8 cellular contexts compared by ENCODE assay signal in the genomic region with DNA sequence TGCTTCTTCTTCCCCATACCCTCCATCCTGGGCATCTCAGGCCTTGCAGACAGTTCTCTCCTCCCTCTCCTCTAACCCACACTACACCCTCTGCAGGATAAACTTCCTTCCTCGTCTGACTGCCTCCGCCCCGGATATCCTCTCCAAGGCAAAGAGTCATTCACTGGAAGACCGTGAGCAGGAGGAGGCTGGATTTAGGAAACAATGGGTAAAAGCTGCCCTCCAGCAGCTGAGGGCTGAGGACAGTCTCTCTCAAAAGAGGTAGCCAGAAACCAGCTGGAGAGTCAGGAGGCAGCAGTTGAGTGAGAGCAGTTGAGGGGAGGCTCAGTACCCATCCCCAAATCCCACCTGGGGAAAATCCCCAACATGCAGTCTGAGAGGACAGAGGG. TPM values are rescaled to one million over a fixed set of nuclear protein-coding genes. Genes with fewer than 3 reads are reported as not detected.
DNase-seq lines count a peak whose midpoint lies in the region; ATAC-seq and TF ChIP-seq lines count a peak whose summit lies in the region.

No MANE protein-coding gene starts in this region.

- no peak for TF ChIP-seq CTCF in 22Rv1 (IDR thresholded peaks at IDR 0.05)
- no peak for TF ChIP-seq CTCF in GM06990 (IDR thresholded peaks at IDR 0.05; ENCODE audit: insufficient read depth, low read length, poor library complexity, severe bottlenecking)
- TF ChIP-seq CTCF in ovary (IDR thresholded peaks at IDR 0.05) = no peak

- intact Hi-C loops in ovary (cut with DNase I) = no loop called here

- no peak for DNase-seq in GM06990 (ENCODE audit: extremely low read depth, insufficient read length)
- DNase-seq in SHP77 (lab: John Stamatoyannopoulos, UW) = peak; percentile 39 to 40
- DNase-seq in epithelial cell of prostate (ENCODE audit: low read depth, low spot score) = no peak
- DNase-seq in ovary = peak in 1 of 5 donors; percentile 37
- no peak for DNase-seq in NCI-H1436 (lab: John Stamatoyannopoulos, UW)
- DNase-seq in stimulated activated CD4-positive, alpha-beta T cell treated with anti-CD3 and anti-CD28 coated beads, Interleukin-12 subunit alpha, Interleukin-12 subunit beta, amount 100 ng/mL, for 4 hours = no peak

- H3K27me3 ChIP-seq in GM06990 (replicated peaks; ENCODE audit: control insufficient read depth, insufficient read depth, low read length) (no peaks in the 10 kb centered on the region), ovary (no peaks in the 10 kb centered on the region)

- no peaks in the 10 kb centered on the region for H3K9me3 ChIP-seq in ovary

- H3K36me3 ChIP-seq in GM06990 (ENCODE audit: control insufficient read depth, insufficient read depth, low read length) = peaks cover 3% of the 10 kb centered on the region
- H3K36me3 ChIP-seq in ovary = no peaks in the 10 kb centered on the region

- no peak for TF ChIP-seq POLR2A in ovary (IDR thresholded peaks at IDR 0.05)

- 1 to 9% (median 9%) methylated on average over 4 of the region's 4 CpGs for WGBS in ovary, 3 donors

- H3K27ac ChIP-seq in 22Rv1 (0 out of 2 replicates have a peak overlapping the region, but pooled peaks have one; percentile 66), epithelial cell of prostate (peak overlapping the region; percentile 90), ovary (peak overlapping the region; percentile 90 to 95)

- H3K4me1 ChIP-seq in ovary (ENCODE audit: insufficient read depth) = peaks cover 32% of the 10 kb centered on the region

- H3K4me3 ChIP-seq in GM06990 (replicated peaks; ENCODE audit: low read depth, low read length) (peak overlapping the region; percentile 84; the same call in 1 of the 2 replicates), ovary (peak overlapping the region; percentile 95)

- TF ChIP-seq EP300 in ovary (IDR thresholded peaks at IDR 0.05) = no peak

- ATAC-seq in GM21390 (IDR thresholded peaks at IDR 0.05; ENCODE audit: unreplicated experiment) = no peak

RNA-seq across cellular contexts. Expression of gene CSRP1, which starts 1.4 kb away (rescaled TPM):
- total RNA-seq in ovary = 100 to 1,000 TPM; 205 to 767 (median 274) TPM
- 100 to 1,000 TPM; 270 to 783 TPM for polyA plus RNA-seq in ovary

RNA-seq across cellular contexts. Expression of gene NAV1, which starts 33.4 kb away (rescaled TPM):
- 10 to 100 TPM in 4 of 7 donors, 1 to 10 TPM in 3; 6.2 to 19.6 (median 11.3) TPM for total RNA-seq in ovary
- 10 to 100 TPM in 1 of 2 donors, 1 to 10 TPM in 1; 3.4 to 17.3 TPM for polyA plus RNA-seq in ovary

RNA-seq across cellular contexts. Expression of gene PHLDA3, which starts 36.5 kb away (rescaled TPM):
- 10 to 100 TPM; 21.7 to 38.2 (median 29.0) TPM for total RNA-seq in ovary
- 10 to 100 TPM in 1 of 2 donors, 1 to 10 TPM in 1; 4.7 to 17.5 TPM for polyA plus RNA-seq in ovary

Comparison
In these comparisons a context has a peak if more than half of its experiments do, and no peak if none do; other contexts are left out.
1. DNase-seq: peak in SHP77 (2 of 2); none in GM06990 (single experiment), epithelial cell of prostate (single experiment), NCI-H1436 (single experiment) and stimulated activated CD4-positive, alpha-beta T cell treated with anti-CD3 and anti-CD28 coated beads, Interleukin-12 subunit alpha, Interleukin-12 subunit beta, amount 100 ng/mL, for 4 hours (single experiment).
2. Peak in every context shown above with its lines, with median percentiles within 50 percentile points of each other: H3K27ac ChIP-seq.